Comparison of ENCODE assay signal across 8 cellular contexts in the genomic region with DNA sequence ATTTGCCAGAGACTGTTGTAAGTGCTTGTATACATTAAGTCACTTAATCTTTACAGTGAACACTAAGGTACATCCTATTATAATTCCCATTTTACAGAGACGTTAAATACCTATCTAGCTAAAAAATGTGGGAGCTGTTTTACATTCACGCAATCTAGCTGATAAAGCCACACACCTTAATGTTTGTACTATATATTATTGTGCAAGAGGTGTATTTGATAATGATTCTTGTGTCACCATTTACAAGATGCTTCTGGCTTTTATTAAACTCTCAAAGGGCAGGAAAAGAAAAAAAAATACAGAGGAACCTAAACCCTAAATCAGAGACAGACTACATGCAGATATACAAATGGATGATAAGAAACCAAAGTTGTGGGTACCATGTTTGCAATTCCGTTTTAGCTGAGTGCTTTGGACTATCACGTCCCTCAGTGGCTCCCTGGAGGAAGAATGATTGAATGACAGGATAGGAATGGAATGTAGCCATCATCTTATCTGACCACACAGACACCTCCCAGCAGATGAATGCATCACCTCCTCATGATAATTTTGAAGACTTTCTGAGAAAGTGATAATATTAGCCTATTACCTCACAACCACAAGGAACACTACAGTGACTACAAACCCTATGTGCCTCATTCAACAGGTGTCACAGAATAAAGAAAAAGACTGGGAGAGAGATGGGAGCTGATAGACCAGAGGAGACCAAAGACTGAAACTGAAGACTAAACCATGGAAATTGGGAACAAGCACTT.
DNase-seq lines count a peak whose midpoint lies in the region; ATAC-seq, FAIRE-seq and TF ChIP-seq lines count a peak whose summit lies in the region.

No MANE protein-coding gene starts in this region.

- DNase-seq in A172 (ENCODE audit: low spot score), result peak; percentile 84
- peak in 50 of 76 experiments; percentile 1 to 82 (median 45) for DNase-seq in HUDEP-2 (lab: John Stamatoyannopoulos, UW; ENCODE audit: unreplicated experiment in 76 of 76)
- DNase-seq in K562 (ENCODE audit: extremely low read depth in 1 of 4, low spot score in 3 of 4), result peak; percentile 32 to 79 (median 49)
- no peak for DNase-seq in stimulated activated CD4-positive, alpha-beta T cell treated with anti-CD3 and anti-CD28 coated beads, Interleukin-4, amount 100 ng/mL, for 24 hours
- no peak for DNase-seq in T1000 (lab: John Stamatoyannopoulos, UW)
- DNase-seq in NCI-H146 treated with DMSO at 0.1 percent for 48 hours (lab: John Stamatoyannopoulos, UW; ENCODE audit: unreplicated experiment), result no peak
- DNase-seq in left lobe of liver (ENCODE audit: low spot score), result no peak

- H3K27ac ChIP-seq in K562 (ENCODE audit: extremely low read depth, low read depth, low read length), result no peak overlapping the region
- H3K27ac ChIP-seq in mesodermal cell (ENCODE audit: low read depth, low read length, severe bottlenecking), result no peak overlapping the region

- peak; percentile 7; the same call in 1 of the 3 replicates for ATAC-seq in K562
- no peak for ATAC-seq in left lobe of liver

- no TSS peak for BruUV-seq in K562 (replicated peaks; lab: Mats Ljungman, UMichigan)

- intact Hi-C loops in K562 (cut with micrococcal nuclease), result no loop called here

- no peak for TF ChIP-seq RAD21 in K562 (CRISPR knock-in tag; conservative IDR thresholded peaks at IDR 0.05 in 1 of 2, IDR thresholded peaks at IDR 0.05 in 1 of 2)

- H3K79me2 ChIP-seq in K562 (ENCODE audit: control insufficient read depth, insufficient read depth, low read length), result no peaks in the 10 kb centered on the region

- H4K20me1 ChIP-seq in K562 (replicated peaks; ENCODE audit: control insufficient read depth, insufficient read depth, low read length), result no peaks in the 10 kb centered on the region

- POLR2A ChIA-PET in K562 (lab: Yijun Ruan, JAX), result interaction anchor here (0.6 to 1.5 kb wide), 3 partner anchors 12 to 232 kb away, joined by 3 to 6 read pairs (median 3); no protein-coding TSS in a partner anchor

- peak; percentile 77; the same call in 1 of the 2 replicates for TF ChIP-seq EP300 in K562 (IDR thresholded peaks at IDR 0.05; ENCODE audit: low read length)

- no peak overlapping the region for H3K4me2 ChIP-seq in K562 (ENCODE audit: insufficient read depth, low read length)

- peak; percentile 83 for FAIRE-seq in K562 (lab: Jason Lieb, UNC)

- H2AFZ ChIP-seq in K562 (ENCODE audit: low read depth, low read length), result no peak overlapping the region

- H3K4me3 ChIP-seq in K562, result no peak overlapping the region
- H3K4me3 ChIP-seq in mesodermal cell (ENCODE audit: extremely low read depth, insufficient read depth, low read length, poor library complexity, severe bottlenecking), result peak overlapping the region; percentile 46

- TF ChIP-seq POLR2A in K562 (conservative IDR thresholded peaks at IDR 0.05), result no peak

- H3K36me3 ChIP-seq in K562 (ENCODE audit: control insufficient read depth, insufficient read depth, low read length), result no peaks in the 10 kb centered on the region
- no peaks in the 10 kb centered on the region for H3K36me3 ChIP-seq in mesodermal cell (ENCODE audit: control insufficient read depth, insufficient read depth, low read length)

- WGBS in K562 (ENCODE audit: insufficient coverage, low coverage, missing lambda C conversion rate), result 0% methylated on average over 4 of the region's 4 CpGs
- 58% methylated on average over 2 of the region's 4 CpGs; no CpG with 5 or more reads in 1 of the 2 experiments for WGBS in mesodermal cell (ENCODE audit: insufficient coverage in 2 of 2), 2 experiments

- H3K9me1 ChIP-seq in K562 (ENCODE audit: control insufficient read depth, insufficient read depth, low read length), result no peaks in the 10 kb centered on the region

- in situ Hi-C loops in K562 (cut with MboI), result no loop called here

- no peak for TF ChIP-seq CTCF in K562 (IDR thresholded peaks at IDR 0.05 in 2 of 3, conservative IDR thresholded peaks at IDR 0.05 in 1 of 3; ENCODE audit: insufficient read depth in 2 of 3, low read depth in 1 of 3, low read length in 3 of 3)

- H3K9ac ChIP-seq in K562 (ENCODE audit: insufficient read depth in 1 of 2, low read depth in 2 of 2, low read length in 2 of 2), result no peak overlapping the region

- CTCF ChIA-PET in K562 (lab: Yijun Ruan, JAX; ENCODE audit: low intra/inter-chr PET ratio), result no interaction called here

- H3K4me1 ChIP-seq in K562 (replicated peaks in 1 of 2; ENCODE audit: control insufficient read depth in 2 of 2, insufficient read depth in 2 of 2, low read length in 2 of 2) (peaks cover 9 to 11% of the 10 kb centered on the region in 2 experiments; a peak in 3 of 5 replicates), mesodermal cell (ENCODE audit: control insufficient read depth, insufficient read depth, low read length, poor library complexity, severe bottlenecking) (peaks cover 5% of the 10 kb centered on the region)

- no peaks in the 10 kb centered on the region; a peak in 1 of 5 replicates for H3K27me3 ChIP-seq in K562 (ENCODE audit: control insufficient read depth in 2 of 2, insufficient read depth in 2 of 2, low read length in 2 of 2)

- H3K9me3 ChIP-seq in K562 (replicated peaks; ENCODE audit: control insufficient read depth, insufficient read depth, low read depth, low read length) (no peaks in the 10 kb centered on the region), mesodermal cell (ENCODE audit: control insufficient read depth, low read length) (no peaks in the 10 kb centered on the region)

TF ChIP-seq in K562, 482 proteins besides CTCF, POLR2A, EP300 and RAD21 (continues in another document):
- TF ChIP-seq, protein P1, sequence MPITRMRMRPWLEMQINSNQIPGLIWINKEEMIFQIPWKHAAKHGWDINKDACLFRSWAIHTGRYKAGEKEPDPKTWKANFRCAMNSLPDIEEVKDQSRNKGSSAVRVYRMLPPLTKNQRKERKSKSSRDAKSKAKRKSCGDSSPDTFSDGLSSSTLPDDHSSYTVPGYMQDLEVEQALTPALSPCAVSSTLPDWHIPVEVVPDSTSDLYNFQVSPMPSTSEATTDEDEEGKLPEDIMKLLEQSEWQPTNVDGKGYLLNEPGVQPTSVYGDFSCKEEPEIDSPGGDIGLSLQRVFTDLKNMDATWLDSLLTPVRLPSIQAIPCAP (CRISPR knock-in tag; IDR thresholded peaks at IDR 0.05; ENCODE audit: borderline replicate concordance), result no peak
- TF ChIP-seq, protein P2, sequence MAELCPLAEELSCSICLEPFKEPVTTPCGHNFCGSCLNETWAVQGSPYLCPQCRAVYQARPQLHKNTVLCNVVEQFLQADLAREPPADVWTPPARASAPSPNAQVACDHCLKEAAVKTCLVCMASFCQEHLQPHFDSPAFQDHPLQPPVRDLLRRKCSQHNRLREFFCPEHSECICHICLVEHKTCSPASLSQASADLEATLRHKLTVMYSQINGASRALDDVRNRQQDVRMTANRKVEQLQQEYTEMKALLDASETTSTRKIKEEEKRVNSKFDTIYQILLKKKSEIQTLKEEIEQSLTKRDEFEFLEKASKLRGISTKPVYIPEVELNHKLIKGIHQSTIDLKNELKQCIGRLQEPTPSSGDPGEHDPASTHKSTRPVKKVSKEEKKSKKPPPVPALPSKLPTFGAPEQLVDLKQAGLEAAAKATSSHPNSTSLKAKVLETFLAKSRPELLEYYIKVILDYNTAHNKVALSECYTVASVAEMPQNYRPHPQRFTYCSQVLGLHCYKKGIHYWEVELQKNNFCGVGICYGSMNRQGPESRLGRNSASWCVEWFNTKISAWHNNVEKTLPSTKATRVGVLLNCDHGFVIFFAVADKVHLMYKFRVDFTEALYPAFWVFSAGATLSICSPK (IDR thresholded peaks at IDR 0.05; ENCODE audit: borderline replicate concordance), result no peak
- peak in 1 of 2 experiments; percentile 89; a peak in 2 of 4 replicates for TF ChIP-seq HDAC1 (IDR thresholded peaks at IDR 0.05)
- TF ChIP-seq EGR1 (conservative IDR thresholded peaks at IDR 0.05), result no peak
- no peak for TF ChIP-seq NFE2 (IDR thresholded peaks at IDR 0.05; ENCODE audit: low read depth)
- no peak for TF ChIP-seq SRSF3 (IDR thresholded peaks at IDR 0.05; ENCODE audit: insufficient read depth, low read length)
- no peak for TF ChIP-seq CEBPG (CRISPR knock-in tag; IDR thresholded peaks at IDR 0.05)
- peak; percentile 41 to 78; a peak in 3 of 4 replicates for TF ChIP-seq CEBPG (tag; conservative IDR thresholded peaks at IDR 0.05 in 1 of 2, IDR thresholded peaks at IDR 0.05 in 1 of 2)
- TF ChIP-seq, protein P3, sequence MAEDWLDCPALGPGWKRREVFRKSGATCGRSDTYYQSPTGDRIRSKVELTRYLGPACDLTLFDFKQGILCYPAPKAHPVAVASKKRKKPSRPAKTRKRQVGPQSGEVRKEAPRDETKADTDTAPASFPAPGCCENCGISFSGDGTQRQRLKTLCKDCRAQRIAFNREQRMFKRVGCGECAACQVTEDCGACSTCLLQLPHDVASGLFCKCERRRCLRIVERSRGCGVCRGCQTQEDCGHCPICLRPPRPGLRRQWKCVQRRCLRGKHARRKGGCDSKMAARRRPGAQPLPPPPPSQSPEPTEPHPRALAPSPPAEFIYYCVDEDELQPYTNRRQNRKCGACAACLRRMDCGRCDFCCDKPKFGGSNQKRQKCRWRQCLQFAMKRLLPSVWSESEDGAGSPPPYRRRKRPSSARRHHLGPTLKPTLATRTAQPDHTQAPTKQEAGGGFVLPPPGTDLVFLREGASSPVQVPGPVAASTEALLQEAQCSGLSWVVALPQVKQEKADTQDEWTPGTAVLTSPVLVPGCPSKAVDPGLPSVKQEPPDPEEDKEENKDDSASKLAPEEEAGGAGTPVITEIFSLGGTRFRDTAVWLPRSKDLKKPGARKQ (CRISPR knock-in tag; IDR thresholded peaks at IDR 0.05), result no peak
- TF ChIP-seq SMARCE1 (IDR thresholded peaks at IDR 0.05), result peak; percentile 87
- peak; percentile 33; the same call in 1 of the 2 replicates for TF ChIP-seq POLR2AphosphoS5 (IDR thresholded peaks at IDR 0.05; ENCODE audit: control insufficient read depth, insufficient read depth, low read depth, low read length)
- TF ChIP-seq, protein P4, sequence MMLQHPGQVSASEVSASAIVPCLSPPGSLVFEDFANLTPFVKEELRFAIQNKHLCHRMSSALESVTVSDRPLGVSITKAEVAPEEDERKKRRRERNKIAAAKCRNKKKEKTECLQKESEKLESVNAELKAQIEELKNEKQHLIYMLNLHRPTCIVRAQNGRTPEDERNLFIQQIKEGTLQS (IDR thresholded peaks at IDR 0.05), result peak; percentile 93
- TF ChIP-seq, protein P4 (CRISPR knock-in tag; conservative IDR thresholded peaks at IDR 0.05), result no peak
- TF ChIP-seq NCOA1 (IDR thresholded peaks at IDR 0.05; ENCODE audit: low read depth), result 0 out of 2 replicates have a peak, but pooled peaks have one; percentile 40
- TF ChIP-seq ZFP36 (IDR thresholded peaks at IDR 0.05; ENCODE audit: low read depth, low read length, partially characterized antibody), result peak; percentile 71
- TF ChIP-seq MYC (IDR thresholded peaks at IDR 0.05; ENCODE audit: low read depth, low read length), result peak; percentile 31; the same call in 1 of the 2 replicates
- TF ChIP-seq MYC (CRISPR knock-in tag; IDR thresholded peaks at IDR 0.05; ENCODE audit: borderline replicate concordance, low read depth), result no peak

Comparison
In these comparisons a context has a peak if more than half of its experiments do, and no peak if none do; other contexts are left out.
1. DNase-seq: peak in A172 (single experiment), HUDEP-2 (50 of 76) and K562 (4 of 4); none in stimulated activated CD4-positive, alpha-beta T cell treated with anti-CD3 and anti-CD28 coated beads, Interleukin-4, amount 100 ng/mL, for 24 hours (single experiment), T1000 (single experiment), NCI-H146 treated with DMSO at 0.1 percent for 48 hours (single experiment) and left lobe of liver (single experiment).